16 cellular contexts compared by ENCODE assay signal in genomic region chr9:79465171-79465570, GRCh38.
DNase-seq lines count a peak whose midpoint lies in the region; TF ChIP-seq lines count a peak whose summit lies in the region.
"Had no signal": no experiment of that assay in that cellular context is flagged by ENCODE, and none has a peak within 500 bp of the region (broad histone marks: within the 10 kb centered on the region; RNA-seq: fewer than 3 reads in every experiment).

No MANE protein-coding gene starts in this region.

- CTCF ChIA-PET in mammary epithelial cell (lab: Charles Lee; ENCODE audit: low non-redundant PET) (no interaction called here), MCF 10A (lab: Yijun Ruan, JAX) (interaction anchor here (0.6 kb wide), 1 partner anchor 1284 kb away, joined by 3 read pairs; no protein-coding TSS in a partner anchor)

- no peaks in the 10 kb centered on the region for H4K20me1 ChIP-seq in mammary epithelial cell (ENCODE audit: insufficient read depth, low read length)
- H4K20me1 ChIP-seq: BLaER1 had no signal

- H3K36me3 ChIP-seq in mammary epithelial cell (ENCODE audit: insufficient read depth, low read length) = no peaks in the 10 kb centered on the region
- no peaks in the 10 kb centered on the region for H3K36me3 ChIP-seq in WERI-Rb-1
- no peaks in the 10 kb centered on the region for H3K36me3 ChIP-seq in stomach
- H3K36me3 ChIP-seq: BLaER1 had no signal

- H3K9ac ChIP-seq in mammary epithelial cell (ENCODE audit: insufficient read depth, low read length) = no peak overlapping the region
- H3K9ac ChIP-seq: BLaER1 had no signal

- H3K36me3 Mint-ChIP-seq in MCF 10A (ENCODE audit: insufficient read depth, unreplicated experiment) = no peaks in the 10 kb centered on the region
- H3K36me3 Mint-ChIP-seq: CD8-positive, alpha-beta memory T cell had no signal

- no peak for TF ChIP-seq EP300 in stomach (IDR thresholded peaks at IDR 0.05)

- TF ChIP-seq POLR2A in stomach (IDR thresholded peaks at IDR 0.05) = no peak

- no peaks in the 10 kb centered on the region for H3K27me3 Mint-ChIP-seq in MCF 10A (ENCODE audit: insufficient read depth, unreplicated experiment)

- H3K27ac Mint-ChIP-seq in MCF 10A (ENCODE audit: low read depth, unreplicated experiment) = no peak overlapping the region
- H3K27ac Mint-ChIP-seq: CD8-positive, alpha-beta memory T cell; GM23338; H9 had no signal

- H3K27ac ChIP-seq in mammary epithelial cell (ENCODE audit: insufficient read depth, low read depth, low read length) = no peak overlapping the region
- H3K27ac ChIP-seq in WERI-Rb-1 = 0 out of 2 replicates have a peak overlapping the region, but pooled peaks have one; percentile 22
- no peak overlapping the region for H3K27ac ChIP-seq in stomach
- H3K27ac ChIP-seq: BLaER1 had no signal

- H3K4me3 Mint-ChIP-seq in MCF 10A (ENCODE audit: unreplicated experiment) = no peak overlapping the region
- H3K4me3 Mint-ChIP-seq: CD8-positive, alpha-beta memory T cell; GM23338; H9 had no signal

- in situ Hi-C loops in mammary epithelial cell (cut with MboI; ENCODE audit: low sequenced_read_pairs in 2 of 2) = no loop called here

- no peaks in the 10 kb centered on the region for H3K9me3 Mint-ChIP-seq in MCF 10A (ENCODE audit: unreplicated experiment)
- H3K9me3 Mint-ChIP-seq: CD8-positive, alpha-beta memory T cell; GM23338; H9 had no signal

- peaks cover 2% of the 10 kb centered on the region for H3K27me3 ChIP-seq in mammary epithelial cell (ENCODE audit: insufficient read depth, low read length)
- no peaks in the 10 kb centered on the region for H3K27me3 ChIP-seq in WERI-Rb-1 (ENCODE audit: insufficient read depth, low read depth, severe bottlenecking)
- no peaks in the 10 kb centered on the region for H3K27me3 ChIP-seq in stomach
- H3K27me3 ChIP-seq: BLaER1 had no signal

- H3K4me1 Mint-ChIP-seq in MCF 10A (ENCODE audit: insufficient read depth, unreplicated experiment) = no peaks in the 10 kb centered on the region
- H3K4me1 Mint-ChIP-seq: GM23338, H9 had no signal

- no TSS peak for BruUV-seq in mammary epithelial cell (replicated peaks; lab: Mats Ljungman, UMichigan)
- BruUV-seq in MCF 10A (replicated peaks; lab: Mats Ljungman, UMichigan) = no TSS peak

- dilution Hi-C loops in mammary epithelial cell (cut with HindIII; ENCODE audit: low sequenced_read_pairs) = no loop called here

- no peak for TF ChIP-seq CTCF in mammary epithelial cell (conservative IDR thresholded peaks at IDR 0.05 in 1 of 2, IDR thresholded peaks at IDR 0.05 in 1 of 2; ENCODE audit: extremely low read depth in 1 of 2, insufficient read depth in 1 of 2, low read depth in 1 of 2, low read length in 2 of 2)
- no peak for TF ChIP-seq CTCF in MCF 10A (IDR thresholded peaks at IDR 0.05; ENCODE audit: unreplicated experiment)
- no peak for TF ChIP-seq CTCF in WERI-Rb-1 (IDR thresholded peaks at IDR 0.05; ENCODE audit: low read depth, low read length)
- no peak for TF ChIP-seq CTCF in stomach (IDR thresholded peaks at IDR 0.05)

- H2AFZ ChIP-seq in mammary epithelial cell (ENCODE audit: low read depth, low read length) = no peak overlapping the region
- H2AFZ ChIP-seq: GM23338 had no signal

- H3K9me3 ChIP-seq in mammary epithelial cell (replicated peaks; ENCODE audit: insufficient read depth, low read length) = no peaks in the 10 kb centered on the region
- no peaks in the 10 kb centered on the region for H3K9me3 ChIP-seq in WERI-Rb-1 (ENCODE audit: severe bottlenecking)
- no peaks in the 10 kb centered on the region for H3K9me3 ChIP-seq in stomach
- H3K9me3 ChIP-seq: BLaER1 had no signal

- H3K4me1 ChIP-seq in mammary epithelial cell (ENCODE audit: insufficient read depth, low read length) = no peaks in the 10 kb centered on the region
- H3K4me1 ChIP-seq in stomach = no peaks in the 10 kb centered on the region

- POLR2A ChIA-PET in MCF 10A (lab: Yijun Ruan, JAX) = interaction anchor here (0.6 kb wide), 2 partner anchors 10 to 141 kb away, joined by 3 read pairs; no protein-coding TSS in a partner anchor

- no peak overlapping the region for H3K4me2 ChIP-seq in mammary epithelial cell (ENCODE audit: insufficient read depth, low read depth, low read length)
- H3K4me2 ChIP-seq: BLaER1, GM23338 had no signal

- no peak overlapping the region for H3K4me3 ChIP-seq in mammary epithelial cell (replicated peaks in 1 of 3; ENCODE audit: insufficient read depth in 1 of 3, low read depth in 2 of 3, low read length in 3 of 3)
- no peak overlapping the region for H3K4me3 ChIP-seq in WERI-Rb-1 (ENCODE audit: low read depth, low read length)
- no peak overlapping the region for H3K4me3 ChIP-seq in stomach
- H3K4me3 ChIP-seq: BLaER1, GM23338, K562 had no signal

- intact Hi-C loops in mammary epithelial cell (cut with micrococcal nuclease) = no loop called here
- intact Hi-C loops in MCF 10A (cut with micrococcal nuclease) = no loop called here
- intact Hi-C loops in stomach (cut with DNase I; ENCODE audit: low total_unique reads) = no loop called here

- H3K79me2 ChIP-seq in mammary epithelial cell (ENCODE audit: insufficient read depth, low read length) = no peaks in the 10 kb centered on the region

- DNase-seq in mammary epithelial cell (peak; percentile 12), MCF 10A (ENCODE audit: unreplicated experiment) (no peak), NCI-H2171 treated with DMSO at 0.1 percent for 48 hours (lab: John Stamatoyannopoulos, UW) (peak; percentile 81), WERI-Rb-1 (peak; percentile 32), GM19240 (ENCODE audit: insufficient read length, low spot score) (no peak), NCI-H345 treated with DMSO at 0.1 percent for 48 hours (lab: John Stamatoyannopoulos, UW; ENCODE audit: unreplicated experiment) (no peak), stomach (no peak)
- DNase-seq: 8988T; AML-193; CD8-positive, alpha-beta memory T cell; DMS79; GF-D8; H9 had no signal

Comparison
In these comparisons a context has a peak if more than half of its experiments do, and no peak if none do; other contexts are left out.
1. DNase-seq: peak in mammary epithelial cell (single experiment), NCI-H2171 treated with DMSO at 0.1 percent for 48 hours (single experiment) and WERI-Rb-1 (single experiment); none in MCF 10A (single experiment), GM19240 (single experiment), NCI-H345 treated with DMSO at 0.1 percent for 48 hours (single experiment) and stomach (single experiment).